ENCODE assay signal across 1 cellular context in the genomic region with DNA sequence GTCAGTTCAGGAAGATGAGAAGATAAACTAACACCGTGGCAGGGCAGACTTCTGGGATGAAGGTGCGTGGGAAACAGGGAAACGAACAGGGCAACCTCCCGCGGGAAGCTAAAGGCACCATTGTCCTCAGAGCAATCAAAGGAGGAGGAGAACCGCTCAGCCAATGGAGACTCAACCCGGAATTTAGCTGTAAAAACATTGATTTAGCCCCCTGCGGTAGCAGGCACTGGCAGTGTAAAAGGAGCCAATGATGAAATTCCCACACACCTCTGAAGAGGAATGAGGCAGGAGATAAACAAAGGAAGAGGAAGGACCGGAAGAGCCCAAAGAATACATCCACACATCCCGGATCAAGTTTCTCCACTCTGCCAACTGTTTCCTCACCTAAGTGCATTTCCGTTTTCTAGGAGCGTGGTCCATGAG.
TF ChIP-seq lines count a peak whose summit lies in the region.

No MANE protein-coding gene starts in this region.

TF ChIP-seq in GM23338, 12 proteins besides CTCF, POLR2A, EP300 and RAD21:
- TF ChIP-seq ZNF114 (CRISPR knock-in tag; IDR thresholded peaks at IDR 0.05), result no peak
- TF ChIP-seq, protein P1, sequence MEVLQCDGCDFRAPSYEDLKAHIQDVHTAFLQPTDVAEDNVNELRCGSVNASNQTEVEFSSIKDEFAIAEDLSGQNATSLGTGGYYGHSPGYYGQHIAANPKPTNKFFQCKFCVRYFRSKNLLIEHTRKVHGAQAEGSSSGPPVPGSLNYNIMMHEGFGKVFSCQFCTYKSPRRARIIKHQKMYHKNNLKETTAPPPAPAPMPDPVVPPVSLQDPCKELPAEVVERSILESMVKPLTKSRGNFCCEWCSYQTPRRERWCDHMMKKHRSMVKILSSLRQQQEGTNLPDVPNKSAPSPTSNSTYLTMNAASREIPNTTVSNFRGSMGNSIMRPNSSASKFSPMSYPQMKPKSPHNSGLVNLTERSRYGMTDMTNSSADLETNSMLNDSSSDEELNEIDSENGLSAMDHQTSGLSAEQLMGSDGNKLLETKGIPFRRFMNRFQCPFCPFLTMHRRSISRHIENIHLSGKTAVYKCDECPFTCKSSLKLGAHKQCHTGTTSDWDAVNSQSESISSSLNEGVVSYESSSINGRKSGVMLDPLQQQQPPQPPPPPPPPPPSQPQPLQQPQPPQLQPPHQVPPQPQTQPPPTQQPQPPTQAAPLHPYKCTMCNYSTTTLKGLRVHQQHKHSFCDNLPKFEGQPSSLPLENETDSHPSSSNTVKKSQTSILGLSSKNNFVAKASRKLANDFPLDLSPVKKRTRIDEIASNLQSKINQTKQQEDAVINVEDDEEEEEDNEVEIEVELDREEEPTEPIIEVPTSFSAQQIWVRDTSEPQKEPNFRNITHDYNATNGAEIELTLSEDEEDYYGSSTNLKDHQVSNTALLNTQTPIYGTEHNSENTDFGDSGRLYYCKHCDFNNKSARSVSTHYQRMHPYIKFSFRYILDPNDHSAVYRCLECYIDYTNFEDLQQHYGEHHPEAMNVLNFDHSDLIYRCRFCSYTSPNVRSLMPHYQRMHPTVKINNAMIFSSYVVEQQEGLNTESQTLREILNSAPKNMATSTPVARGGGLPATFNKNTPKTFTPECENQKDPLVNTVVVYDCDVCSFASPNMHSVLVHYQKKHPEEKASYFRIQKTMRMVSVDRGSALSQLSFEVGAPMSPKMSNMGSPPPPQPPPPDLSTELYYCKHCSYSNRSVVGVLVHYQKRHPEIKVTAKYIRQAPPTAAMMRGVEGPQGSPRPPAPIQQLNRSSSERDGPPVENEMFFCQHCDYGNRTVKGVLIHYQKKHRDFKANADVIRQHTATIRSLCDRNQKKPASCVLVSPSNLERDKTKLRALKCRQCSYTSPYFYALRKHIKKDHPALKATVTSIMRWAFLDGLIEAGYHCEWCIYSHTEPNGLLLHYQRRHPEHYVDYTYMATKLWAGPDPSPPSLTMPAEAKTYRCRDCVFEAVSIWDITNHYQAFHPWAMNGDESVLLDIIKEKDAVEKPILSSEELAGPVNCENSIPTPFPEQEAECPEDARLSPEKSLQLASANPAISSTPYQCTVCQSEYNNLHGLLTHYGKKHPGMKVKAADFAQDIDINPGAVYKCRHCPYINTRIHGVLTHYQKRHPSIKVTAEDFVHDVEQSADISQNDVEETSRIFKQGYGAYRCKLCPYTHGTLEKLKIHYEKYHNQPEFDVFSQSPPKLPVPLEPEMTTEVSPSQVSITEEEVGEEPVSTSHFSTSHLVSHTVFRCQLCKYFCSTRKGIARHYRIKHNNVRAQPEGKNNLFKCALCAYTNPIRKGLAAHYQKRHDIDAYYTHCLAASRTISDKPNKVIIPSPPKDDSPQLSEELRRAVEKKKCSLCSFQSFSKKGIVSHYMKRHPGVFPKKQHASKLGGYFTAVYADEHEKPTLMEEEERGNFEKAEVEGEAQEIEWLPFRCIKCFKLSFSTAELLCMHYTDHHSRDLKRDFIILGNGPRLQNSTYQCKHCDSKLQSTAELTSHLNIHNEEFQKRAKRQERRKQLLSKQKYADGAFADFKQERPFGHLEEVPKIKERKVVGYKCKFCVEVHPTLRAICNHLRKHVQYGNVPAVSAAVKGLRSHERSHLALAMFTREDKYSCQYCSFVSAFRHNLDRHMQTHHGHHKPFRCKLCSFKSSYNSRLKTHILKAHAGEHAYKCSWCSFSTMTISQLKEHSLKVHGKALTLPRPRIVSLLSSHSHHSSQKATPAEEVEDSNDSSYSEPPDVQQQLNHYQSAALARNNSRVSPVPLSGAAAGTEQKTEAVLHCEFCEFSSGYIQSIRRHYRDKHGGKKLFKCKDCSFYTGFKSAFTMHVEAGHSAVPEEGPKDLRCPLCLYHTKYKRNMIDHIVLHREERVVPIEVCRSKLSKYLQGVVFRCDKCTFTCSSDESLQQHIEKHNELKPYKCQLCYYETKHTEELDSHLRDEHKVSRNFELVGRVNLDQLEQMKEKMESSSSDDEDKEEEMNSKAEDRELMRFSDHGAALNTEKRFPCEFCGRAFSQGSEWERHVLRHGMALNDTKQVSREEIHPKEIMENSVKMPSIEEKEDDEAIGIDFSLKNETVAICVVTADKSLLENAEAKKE (CRISPR knock-in tag; IDR thresholded peaks at IDR 0.05), result no peak
- TF ChIP-seq EZH2phosphoT487 (IDR thresholded peaks at IDR 0.05; ENCODE audit: unreplicated experiment), result no peak
- TF ChIP-seq, protein P2, sequence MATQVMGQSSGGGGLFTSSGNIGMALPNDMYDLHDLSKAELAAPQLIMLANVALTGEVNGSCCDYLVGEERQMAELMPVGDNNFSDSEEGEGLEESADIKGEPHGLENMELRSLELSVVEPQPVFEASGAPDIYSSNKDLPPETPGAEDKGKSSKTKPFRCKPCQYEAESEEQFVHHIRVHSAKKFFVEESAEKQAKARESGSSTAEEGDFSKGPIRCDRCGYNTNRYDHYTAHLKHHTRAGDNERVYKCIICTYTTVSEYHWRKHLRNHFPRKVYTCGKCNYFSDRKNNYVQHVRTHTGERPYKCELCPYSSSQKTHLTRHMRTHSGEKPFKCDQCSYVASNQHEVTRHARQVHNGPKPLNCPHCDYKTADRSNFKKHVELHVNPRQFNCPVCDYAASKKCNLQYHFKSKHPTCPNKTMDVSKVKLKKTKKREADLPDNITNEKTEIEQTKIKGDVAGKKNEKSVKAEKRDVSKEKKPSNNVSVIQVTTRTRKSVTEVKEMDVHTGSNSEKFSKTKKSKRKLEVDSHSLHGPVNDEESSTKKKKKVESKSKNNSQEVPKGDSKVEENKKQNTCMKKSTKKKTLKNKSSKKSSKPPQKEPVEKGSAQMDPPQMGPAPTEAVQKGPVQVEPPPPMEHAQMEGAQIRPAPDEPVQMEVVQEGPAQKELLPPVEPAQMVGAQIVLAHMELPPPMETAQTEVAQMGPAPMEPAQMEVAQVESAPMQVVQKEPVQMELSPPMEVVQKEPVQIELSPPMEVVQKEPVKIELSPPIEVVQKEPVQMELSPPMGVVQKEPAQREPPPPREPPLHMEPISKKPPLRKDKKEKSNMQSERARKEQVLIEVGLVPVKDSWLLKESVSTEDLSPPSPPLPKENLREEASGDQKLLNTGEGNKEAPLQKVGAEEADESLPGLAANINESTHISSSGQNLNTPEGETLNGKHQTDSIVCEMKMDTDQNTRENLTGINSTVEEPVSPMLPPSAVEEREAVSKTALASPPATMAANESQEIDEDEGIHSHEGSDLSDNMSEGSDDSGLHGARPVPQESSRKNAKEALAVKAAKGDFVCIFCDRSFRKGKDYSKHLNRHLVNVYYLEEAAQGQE (IDR thresholded peaks at IDR 0.05; ENCODE audit: unreplicated experiment), result no peak
- TF ChIP-seq, protein P3, sequence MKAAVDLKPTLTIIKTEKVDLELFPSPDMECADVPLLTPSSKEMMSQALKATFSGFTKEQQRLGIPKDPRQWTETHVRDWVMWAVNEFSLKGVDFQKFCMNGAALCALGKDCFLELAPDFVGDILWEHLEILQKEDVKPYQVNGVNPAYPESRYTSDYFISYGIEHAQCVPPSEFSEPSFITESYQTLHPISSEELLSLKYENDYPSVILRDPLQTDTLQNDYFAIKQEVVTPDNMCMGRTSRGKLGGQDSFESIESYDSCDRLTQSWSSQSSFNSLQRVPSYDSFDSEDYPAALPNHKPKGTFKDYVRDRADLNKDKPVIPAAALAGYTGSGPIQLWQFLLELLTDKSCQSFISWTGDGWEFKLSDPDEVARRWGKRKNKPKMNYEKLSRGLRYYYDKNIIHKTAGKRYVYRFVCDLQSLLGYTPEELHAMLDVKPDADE (IDR thresholded peaks at IDR 0.05), result no peak
- TF ChIP-seq CREB1 (CRISPR knock-in tag; IDR thresholded peaks at IDR 0.05; ENCODE audit: low read depth), result no peak
- TF ChIP-seq NANOG (IDR thresholded peaks at IDR 0.05; ENCODE audit: borderline replicate concordance), result no peak
- TF ChIP-seq POLR2AphosphoS5 (IDR thresholded peaks at IDR 0.05; ENCODE audit: low read depth), result no peak
- no peak for TF ChIP-seq JUNB (IDR thresholded peaks at IDR 0.05; ENCODE audit: unreplicated experiment)
- no peak for TF ChIP-seq ZNF331 (CRISPR knock-in tag; IDR thresholded peaks at IDR 0.05; ENCODE audit: low read depth)
- TF ChIP-seq STAT1 (IDR thresholded peaks at IDR 0.05; ENCODE audit: unreplicated experiment), result no peak
- no peak for TF ChIP-seq EZH2 (IDR thresholded peaks at IDR 0.05; ENCODE audit: low read depth, unreplicated experiment)
